In the genomic region with DNA sequence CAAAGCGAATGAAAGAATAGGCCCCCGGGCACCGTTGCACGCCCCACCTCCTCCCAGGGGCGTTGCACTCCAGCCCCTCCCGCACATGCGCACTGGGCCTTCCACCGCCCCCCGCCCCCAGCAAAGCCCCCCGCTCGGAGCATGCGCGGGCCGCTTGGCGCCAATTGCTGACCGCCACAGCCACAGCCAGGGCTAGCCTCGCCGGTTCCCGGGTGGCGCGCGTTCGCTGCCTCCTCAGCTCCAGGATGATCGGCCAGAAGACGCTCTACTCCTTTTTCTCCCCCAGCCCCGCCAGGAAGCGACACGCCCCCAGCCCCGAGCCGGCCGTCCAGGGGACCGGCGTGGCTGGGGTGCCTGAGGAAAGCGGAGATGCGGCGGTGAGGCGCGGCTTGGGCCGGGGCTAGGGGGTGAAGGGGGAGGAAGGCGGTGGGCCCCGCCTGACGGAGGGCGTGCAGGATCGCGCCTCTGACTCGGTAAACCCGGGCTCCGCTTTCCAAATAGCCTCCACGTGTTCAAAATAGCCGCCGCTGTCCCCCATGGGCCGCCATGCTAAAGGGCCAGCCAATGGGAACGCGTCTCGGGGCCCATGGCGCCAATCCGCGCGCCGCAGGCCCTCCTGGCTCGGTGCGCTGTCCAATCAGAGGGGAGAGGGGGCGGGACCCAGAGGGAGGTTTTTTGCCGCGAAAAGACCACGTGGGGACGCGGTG, we compare ENCODE assay signal across 1 cellular context.
TF ChIP-seq lines count a peak whose summit lies in the region.

A gene (plus strand): TSS at position 163 of the 707 bp plus-strand sequence. CDS start 83 bp downstream, at position 246.

TF ChIP-seq in GM12878, 131 proteins besides CTCF, POLR2A, EP300 and RAD21 (continued from another document and continues in another):
- TF ChIP-seq ZSCAN29 (IDR thresholded peaks at IDR 0.05) (no peak), YBX1 (IDR thresholded peaks at IDR 0.05) (no peak), CREB1 (IDR thresholded peaks at IDR 0.05; ENCODE audit: low read depth) (no peak; the same call in 1 of the 2 replicates), TARDBP (IDR thresholded peaks at IDR 0.05; ENCODE audit: borderline replicate concordance) (no peak), NR2C2 (IDR thresholded peaks at IDR 0.05; ENCODE audit: borderline replicate concordance, control insufficient read depth, insufficient read length, low read depth) (no peak), GATAD2B (conservative IDR thresholded peaks at IDR 0.05; ENCODE audit: low read depth) (no peak), IRF4 (IDR thresholded peaks at IDR 0.05; ENCODE audit: low read depth, low read length) (no peak), RB1 (IDR thresholded peaks at IDR 0.05; ENCODE audit: borderline replicate concordance) (peak; percentile 67; the same call in 1 of the 2 replicates), FOXM1 (IDR thresholded peaks at IDR 0.05; ENCODE audit: low read depth, low read length) (peak; percentile 52; the same call in 1 of the 2 replicates), ZZZ3 (IDR thresholded peaks at IDR 0.05; ENCODE audit: control insufficient read depth, insufficient read length, low read depth) (no peak), RCOR1 (conservative IDR thresholded peaks at IDR 0.05; ENCODE audit: low read depth, low read length) (0 out of 2 replicates have a peak, but pooled peaks have one; percentile 22), YY1 (IDR thresholded peaks at IDR 0.05; ENCODE audit: low read depth, low read length) (peak; percentile 85), BRCA1 (IDR thresholded peaks at IDR 0.05; ENCODE audit: low read depth, low read length) (no peak), NFYA (IDR thresholded peaks at IDR 0.05; ENCODE audit: borderline replicate concordance, low read depth, low read length) (peak; percentile 85), RUNX3 (IDR thresholded peaks at IDR 0.05; ENCODE audit: low read length) (peak; percentile 37; the same call in 1 of the 2 replicates), FOS (IDR thresholded peaks at IDR 0.05; ENCODE audit: borderline replicate concordance, extremely low read depth, insufficient read length) (peak; percentile 95), CHD2 (IDR thresholded peaks at IDR 0.05; ENCODE audit: borderline replicate concordance, low read depth, low read length) (peak; percentile 96), TAF1 (IDR thresholded peaks at IDR 0.05; ENCODE audit: borderline replicate concordance, low read depth, low read length) (no peak), SP1 (IDR thresholded peaks at IDR 0.05; ENCODE audit: low read depth, low read length) (peak; percentile 98), KLF5 (IDR thresholded peaks at IDR 0.05; ENCODE audit: partially characterized antibody) (no peak), NRF1 (conservative IDR thresholded peaks at IDR 0.05; ENCODE audit: low read depth, low read length) (peak; percentile 47), ZNF24 (IDR thresholded peaks at IDR 0.05) (no peak), MXI1 (IDR thresholded peaks at IDR 0.05; ENCODE audit: low read depth, low read length) (peak; percentile 97), POU2F2 (IDR thresholded peaks at IDR 0.05; ENCODE audit: borderline replicate concordance, low read depth, low read length) (no peak), FOXK2 (IDR thresholded peaks at IDR 0.05) (0 out of 2 replicates have a peak, but pooled peaks have one; percentile 41), NFIC (IDR thresholded peaks at IDR 0.05; ENCODE audit: low read depth, low read length) (no peak), SUPT20H (IDR thresholded peaks at IDR 0.05; ENCODE audit: borderline replicate concordance, control insufficient read depth, low read depth, low read length) (no peak)
- TF ChIP-seq, protein P1, sequence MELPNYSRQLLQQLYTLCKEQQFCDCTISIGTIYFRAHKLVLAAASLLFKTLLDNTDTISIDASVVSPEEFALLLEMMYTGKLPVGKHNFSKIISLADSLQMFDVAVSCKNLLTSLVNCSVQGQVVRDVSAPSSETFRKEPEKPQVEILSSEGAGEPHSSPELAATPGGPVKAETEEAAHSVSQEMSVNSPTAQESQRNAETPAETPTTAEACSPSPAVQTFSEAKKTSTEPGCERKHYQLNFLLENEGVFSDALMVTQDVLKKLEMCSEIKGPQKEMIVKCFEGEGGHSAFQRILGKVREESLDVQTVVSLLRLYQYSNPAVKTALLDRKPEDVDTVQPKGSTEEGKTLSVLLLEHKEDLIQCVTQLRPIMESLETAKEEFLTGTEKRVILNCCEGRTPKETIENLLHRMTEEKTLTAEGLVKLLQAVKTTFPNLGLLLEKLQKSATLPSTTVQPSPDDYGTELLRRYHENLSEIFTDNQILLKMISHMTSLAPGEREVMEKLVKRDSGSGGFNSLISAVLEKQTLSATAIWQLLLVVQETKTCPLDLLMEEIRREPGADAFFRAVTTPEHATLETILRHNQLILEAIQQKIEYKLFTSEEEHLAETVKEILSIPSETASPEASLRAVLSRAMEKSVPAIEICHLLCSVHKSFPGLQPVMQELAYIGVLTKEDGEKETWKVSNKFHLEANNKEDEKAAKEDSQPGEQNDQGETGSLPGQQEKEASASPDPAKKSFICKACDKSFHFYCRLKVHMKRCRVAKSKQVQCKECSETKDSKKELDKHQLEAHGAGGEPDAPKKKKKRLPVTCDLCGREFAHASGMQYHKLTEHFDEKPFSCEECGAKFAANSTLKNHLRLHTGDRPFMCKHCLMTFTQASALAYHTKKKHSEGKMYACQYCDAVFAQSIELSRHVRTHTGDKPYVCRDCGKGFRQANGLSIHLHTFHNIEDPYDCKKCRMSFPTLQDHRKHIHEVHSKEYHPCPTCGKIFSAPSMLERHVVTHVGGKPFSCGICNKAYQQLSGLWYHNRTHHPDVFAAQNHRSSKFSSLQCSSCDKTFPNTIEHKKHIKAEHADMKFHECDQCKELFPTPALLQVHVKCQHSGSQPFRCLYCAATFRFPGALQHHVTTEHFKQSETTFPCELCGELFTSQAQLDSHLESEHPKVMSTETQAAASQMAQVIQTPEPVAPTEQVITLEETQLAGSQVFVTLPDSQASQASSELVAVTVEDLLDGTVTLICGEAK (IDR thresholded peaks at IDR 0.05; ENCODE audit: borderline replicate concordance) = peak; percentile 14; the same call in 1 of the 2 replicates
- TF ChIP-seq, protein P2, sequence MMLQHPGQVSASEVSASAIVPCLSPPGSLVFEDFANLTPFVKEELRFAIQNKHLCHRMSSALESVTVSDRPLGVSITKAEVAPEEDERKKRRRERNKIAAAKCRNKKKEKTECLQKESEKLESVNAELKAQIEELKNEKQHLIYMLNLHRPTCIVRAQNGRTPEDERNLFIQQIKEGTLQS (IDR thresholded peaks at IDR 0.05; ENCODE audit: borderline replicate concordance, extremely low read depth, low read depth, low read length) = no peak
- TF ChIP-seq, protein P3, sequence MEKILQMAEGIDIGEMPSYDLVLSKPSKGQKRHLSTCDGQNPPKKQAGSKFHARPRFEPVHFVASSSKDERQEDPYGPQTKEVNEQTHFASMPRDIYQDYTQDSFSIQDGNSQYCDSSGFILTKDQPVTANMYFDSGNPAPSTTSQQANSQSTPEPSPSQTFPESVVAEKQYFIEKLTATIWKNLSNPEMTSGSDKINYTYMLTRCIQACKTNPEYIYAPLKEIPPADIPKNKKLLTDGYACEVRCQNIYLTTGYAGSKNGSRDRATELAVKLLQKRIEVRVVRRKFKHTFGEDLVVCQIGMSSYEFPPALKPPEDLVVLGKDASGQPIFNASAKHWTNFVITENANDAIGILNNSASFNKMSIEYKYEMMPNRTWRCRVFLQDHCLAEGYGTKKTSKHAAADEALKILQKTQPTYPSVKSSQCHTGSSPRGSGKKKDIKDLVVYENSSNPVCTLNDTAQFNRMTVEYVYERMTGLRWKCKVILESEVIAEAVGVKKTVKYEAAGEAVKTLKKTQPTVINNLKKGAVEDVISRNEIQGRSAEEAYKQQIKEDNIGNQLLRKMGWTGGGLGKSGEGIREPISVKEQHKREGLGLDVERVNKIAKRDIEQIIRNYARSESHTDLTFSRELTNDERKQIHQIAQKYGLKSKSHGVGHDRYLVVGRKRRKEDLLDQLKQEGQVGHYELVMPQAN (conservative IDR thresholded peaks at IDR 0.05) = peak; percentile 100
- TF ChIP-seq, protein P4, sequence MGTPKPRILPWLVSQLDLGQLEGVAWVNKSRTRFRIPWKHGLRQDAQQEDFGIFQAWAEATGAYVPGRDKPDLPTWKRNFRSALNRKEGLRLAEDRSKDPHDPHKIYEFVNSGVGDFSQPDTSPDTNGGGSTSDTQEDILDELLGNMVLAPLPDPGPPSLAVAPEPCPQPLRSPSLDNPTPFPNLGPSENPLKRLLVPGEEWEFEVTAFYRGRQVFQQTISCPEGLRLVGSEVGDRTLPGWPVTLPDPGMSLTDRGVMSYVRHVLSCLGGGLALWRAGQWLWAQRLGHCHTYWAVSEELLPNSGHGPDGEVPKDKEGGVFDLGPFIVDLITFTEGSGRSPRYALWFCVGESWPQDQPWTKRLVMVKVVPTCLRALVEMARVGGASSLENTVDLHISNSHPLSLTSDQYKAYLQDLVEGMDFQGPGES (IDR thresholded peaks at IDR 0.05) = peak; percentile 97
- TF ChIP-seq, protein P5, sequence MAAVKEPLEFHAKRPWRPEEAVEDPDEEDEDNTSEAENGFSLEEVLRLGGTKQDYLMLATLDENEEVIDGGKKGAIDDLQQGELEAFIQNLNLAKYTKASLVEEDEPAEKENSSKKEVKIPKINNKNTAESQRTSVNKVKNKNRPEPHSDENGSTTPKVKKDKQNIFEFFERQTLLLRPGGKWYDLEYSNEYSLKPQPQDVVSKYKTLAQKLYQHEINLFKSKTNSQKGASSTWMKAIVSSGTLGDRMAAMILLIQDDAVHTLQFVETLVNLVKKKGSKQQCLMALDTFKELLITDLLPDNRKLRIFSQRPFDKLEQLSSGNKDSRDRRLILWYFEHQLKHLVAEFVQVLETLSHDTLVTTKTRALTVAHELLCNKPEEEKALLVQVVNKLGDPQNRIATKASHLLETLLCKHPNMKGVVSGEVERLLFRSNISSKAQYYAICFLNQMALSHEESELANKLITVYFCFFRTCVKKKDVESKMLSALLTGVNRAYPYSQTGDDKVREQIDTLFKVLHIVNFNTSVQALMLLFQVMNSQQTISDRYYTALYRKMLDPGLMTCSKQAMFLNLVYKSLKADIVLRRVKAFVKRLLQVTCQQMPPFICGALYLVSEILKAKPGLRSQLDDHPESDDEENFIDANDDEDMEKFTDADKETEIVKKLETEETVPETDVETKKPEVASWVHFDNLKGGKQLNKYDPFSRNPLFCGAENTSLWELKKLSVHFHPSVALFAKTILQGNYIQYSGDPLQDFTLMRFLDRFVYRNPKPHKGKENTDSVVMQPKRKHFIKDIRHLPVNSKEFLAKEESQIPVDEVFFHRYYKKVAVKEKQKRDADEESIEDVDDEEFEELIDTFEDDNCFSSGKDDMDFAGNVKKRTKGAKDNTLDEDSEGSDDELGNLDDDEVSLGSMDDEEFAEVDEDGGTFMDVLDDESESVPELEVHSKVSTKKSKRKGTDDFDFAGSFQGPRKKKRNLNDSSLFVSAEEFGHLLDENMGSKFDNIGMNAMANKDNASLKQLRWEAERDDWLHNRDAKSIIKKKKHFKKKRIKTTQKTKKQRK (IDR thresholded peaks at IDR 0.05; ENCODE audit: low read depth, low read length) = peak; percentile 39; the same call in 1 of the 2 replicates
- TF ChIP-seq, protein P6, sequence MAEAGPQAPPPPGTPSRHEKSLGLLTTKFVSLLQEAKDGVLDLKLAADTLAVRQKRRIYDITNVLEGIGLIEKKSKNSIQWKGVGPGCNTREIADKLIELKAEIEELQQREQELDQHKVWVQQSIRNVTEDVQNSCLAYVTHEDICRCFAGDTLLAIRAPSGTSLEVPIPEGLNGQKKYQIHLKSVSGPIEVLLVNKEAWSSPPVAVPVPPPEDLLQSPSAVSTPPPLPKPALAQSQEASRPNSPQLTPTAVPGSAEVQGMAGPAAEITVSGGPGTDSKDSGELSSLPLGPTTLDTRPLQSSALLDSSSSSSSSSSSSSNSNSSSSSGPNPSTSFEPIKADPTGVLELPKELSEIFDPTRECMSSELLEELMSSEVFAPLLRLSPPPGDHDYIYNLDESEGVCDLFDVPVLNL (IDR thresholded peaks at IDR 0.05; ENCODE audit: low read depth, low read length) = peak; percentile 97
- TF ChIP-seq, protein P7, sequence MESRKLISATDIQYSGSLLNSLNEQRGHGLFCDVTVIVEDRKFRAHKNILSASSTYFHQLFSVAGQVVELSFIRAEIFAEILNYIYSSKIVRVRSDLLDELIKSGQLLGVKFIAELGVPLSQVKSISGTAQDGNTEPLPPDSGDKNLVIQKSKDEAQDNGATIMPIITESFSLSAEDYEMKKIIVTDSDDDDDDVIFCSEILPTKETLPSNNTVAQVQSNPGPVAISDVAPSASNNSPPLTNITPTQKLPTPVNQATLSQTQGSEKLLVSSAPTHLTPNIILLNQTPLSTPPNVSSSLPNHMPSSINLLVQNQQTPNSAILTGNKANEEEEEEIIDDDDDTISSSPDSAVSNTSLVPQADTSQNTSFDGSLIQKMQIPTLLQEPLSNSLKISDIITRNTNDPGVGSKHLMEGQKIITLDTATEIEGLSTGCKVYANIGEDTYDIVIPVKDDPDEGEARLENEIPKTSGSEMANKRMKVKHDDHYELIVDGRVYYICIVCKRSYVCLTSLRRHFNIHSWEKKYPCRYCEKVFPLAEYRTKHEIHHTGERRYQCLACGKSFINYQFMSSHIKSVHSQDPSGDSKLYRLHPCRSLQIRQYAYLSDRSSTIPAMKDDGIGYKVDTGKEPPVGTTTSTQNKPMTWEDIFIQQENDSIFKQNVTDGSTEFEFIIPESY (IDR thresholded peaks at IDR 0.05) = no peak
- TF ChIP-seq, protein P8, sequence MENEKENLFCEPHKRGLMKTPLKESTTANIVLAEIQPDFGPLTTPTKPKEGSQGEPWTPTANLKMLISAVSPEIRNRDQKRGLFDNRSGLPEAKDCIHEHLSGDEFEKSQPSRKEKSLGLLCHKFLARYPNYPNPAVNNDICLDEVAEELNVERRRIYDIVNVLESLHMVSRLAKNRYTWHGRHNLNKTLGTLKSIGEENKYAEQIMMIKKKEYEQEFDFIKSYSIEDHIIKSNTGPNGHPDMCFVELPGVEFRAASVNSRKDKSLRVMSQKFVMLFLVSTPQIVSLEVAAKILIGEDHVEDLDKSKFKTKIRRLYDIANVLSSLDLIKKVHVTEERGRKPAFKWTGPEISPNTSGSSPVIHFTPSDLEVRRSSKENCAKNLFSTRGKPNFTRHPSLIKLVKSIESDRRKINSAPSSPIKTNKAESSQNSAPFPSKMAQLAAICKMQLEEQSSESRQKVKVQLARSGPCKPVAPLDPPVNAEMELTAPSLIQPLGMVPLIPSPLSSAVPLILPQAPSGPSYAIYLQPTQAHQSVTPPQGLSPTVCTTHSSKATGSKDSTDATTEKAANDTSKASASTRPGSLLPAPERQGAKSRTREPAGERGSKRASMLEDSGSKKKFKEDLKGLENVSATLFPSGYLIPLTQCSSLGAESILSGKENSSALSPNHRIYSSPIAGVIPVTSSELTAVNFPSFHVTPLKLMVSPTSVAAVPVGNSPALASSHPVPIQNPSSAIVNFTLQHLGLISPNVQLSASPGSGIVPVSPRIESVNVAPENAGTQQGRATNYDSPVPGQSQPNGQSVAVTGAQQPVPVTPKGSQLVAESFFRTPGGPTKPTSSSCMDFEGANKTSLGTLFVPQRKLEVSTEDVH (IDR thresholded peaks at IDR 0.05; ENCODE audit: low read depth, partially characterized antibody) = peak; percentile 98
- TF ChIP-seq, protein P9, sequence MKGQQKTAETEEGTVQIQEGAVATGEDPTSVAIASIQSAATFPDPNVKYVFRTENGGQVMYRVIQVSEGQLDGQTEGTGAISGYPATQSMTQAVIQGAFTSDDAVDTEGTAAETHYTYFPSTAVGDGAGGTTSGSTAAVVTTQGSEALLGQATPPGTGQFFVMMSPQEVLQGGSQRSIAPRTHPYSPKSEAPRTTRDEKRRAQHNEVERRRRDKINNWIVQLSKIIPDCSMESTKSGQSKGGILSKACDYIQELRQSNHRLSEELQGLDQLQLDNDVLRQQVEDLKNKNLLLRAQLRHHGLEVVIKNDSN (IDR thresholded peaks at IDR 0.05; ENCODE audit: borderline replicate concordance, extremely low read length, insufficient read depth, low read depth, low read length) = peak; percentile 73
- TF ChIP-seq, protein P10, sequence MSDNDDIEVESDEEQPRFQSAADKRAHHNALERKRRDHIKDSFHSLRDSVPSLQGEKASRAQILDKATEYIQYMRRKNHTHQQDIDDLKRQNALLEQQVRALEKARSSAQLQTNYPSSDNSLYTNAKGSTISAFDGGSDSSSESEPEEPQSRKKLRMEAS (IDR thresholded peaks at IDR 0.05; ENCODE audit: low read depth, low read length) = peak; percentile 89
